Comparison of ENCODE assay signal across 8 cellular contexts in genomic region chr12:68686595-68687521, GRCh38. TPM values are rescaled to one million over a fixed set of nuclear protein-coding genes. Genes with fewer than 3 reads are reported as not detected.
A peak's percentile ranks its signal among the peaks of the same experiment; 100 is the strongest.
DNase-seq lines count a peak whose midpoint lies in the region; ATAC-seq and TF ChIP-seq lines count a peak whose summit lies in the region.

Gene NUP107 (plus strand): TSS chr12:68686978. CDS start chr12:68687066, 88 bp downstream.

- TF ChIP-seq POLR2A in GM18505 (IDR thresholded peaks at IDR 0.05; ENCODE audit: borderline replicate concordance, extremely low read depth, insufficient read depth, insufficient read length), result peak; percentile 92

- no peaks in the 10 kb centered on the region for H3K9me3 ChIP-seq in aorta (ENCODE audit: control insufficient read depth, low read length)

- peak; percentile 44 for TF ChIP-seq CTCF in astrocyte of the cerebellum (IDR thresholded peaks at IDR 0.05; ENCODE audit: low read depth, low read length, missing control alignments)

- H3K36me3 ChIP-seq in rectal smooth muscle tissue (ENCODE audit: control insufficient read depth, insufficient read depth, low read length) (peaks cover 4% of the 10 kb centered on the region), aorta (ENCODE audit: control insufficient read depth in 1 of 2, insufficient read depth in 2 of 2, low read length in 1 of 2) (no peaks in the 10 kb centered on the region)

- intact Hi-C loops in aorta (cut with DNase I), result loop anchor here (2.0 to 5.0 kb wide), 3 partner anchors 76 to 330 kb away; partner anchors contain the start of gene RAP1B (in 1 of the 2)

- H3K27me3 ChIP-seq in rectal smooth muscle tissue (ENCODE audit: control insufficient read depth, insufficient read depth, low read length) (no peaks in the 10 kb centered on the region), aorta (ENCODE audit: control insufficient read depth in 1 of 2, insufficient read depth in 2 of 2, low read length in 1 of 2) (no peaks in the 10 kb centered on the region)

- DNase-seq in NCI-H2029 (lab: John Stamatoyannopoulos, UW) (peak; percentile 99), T-helper 22 cell (ENCODE audit: low read depth) (peak; percentile 96), astrocyte of the cerebellum (ENCODE audit: low read depth) (peak; percentile 99), hepatic stellate cell (ENCODE audit: low spot score) (peak; percentile 97), aorta (peak; percentile 99 to 100)

- peak; percentile 97 for ATAC-seq in GM18505 (IDR thresholded peaks at IDR 0.05; ENCODE audit: unreplicated experiment)
- peak; percentile 93 for ATAC-seq in HG02973 (IDR thresholded peaks at IDR 0.05; ENCODE audit: unreplicated experiment)
- peak; percentile 98 for ATAC-seq in aorta (ENCODE audit: low FRiP score)

- H3K4me3 ChIP-seq in astrocyte of the cerebellum (ENCODE audit: low read depth, low read length) (peak within 1 kb of the TSS; percentile 98), rectal smooth muscle tissue (ENCODE audit: low read length) (peak within 1 kb of the TSS; percentile 99), aorta (ENCODE audit: low read length in 2 of 2) (peak within 1 kb of the TSS; percentile 41 to 60)

- H3K9ac ChIP-seq in rectal smooth muscle tissue (ENCODE audit: low read length), result peak within 1 kb of the TSS; percentile 58

- H3K27ac ChIP-seq in rectal smooth muscle tissue (ENCODE audit: low read depth, low read length), result peak within 1 kb of the TSS; percentile 85
- H3K27ac ChIP-seq in aorta (ENCODE audit: low read depth in 1 of 2, low read length in 2 of 2), result peak within 1 kb of the TSS; percentile 1 to 52

- in situ Hi-C loops in astrocyte of the cerebellum (cut with HindIII; ENCODE audit: low sequenced_read_pairs), result no loop called here

- WGBS in aorta, 2 donors, result 0% methylated on average over 44 of the region's 44 CpGs

- H3K4me1 ChIP-seq in rectal smooth muscle tissue (ENCODE audit: control insufficient read depth, insufficient read depth, low read length) (peaks cover 6% of the 10 kb centered on the region), aorta (ENCODE audit: control insufficient read depth in 1 of 2, insufficient read depth in 2 of 2, low read length in 2 of 2) (no peaks in the 10 kb centered on the region)

RNA-seq across cellular contexts. Expression of gene NUP107, which starts in this region (rescaled TPM):
- total RNA-seq in aorta, result 10 to 100 TPM; 36.0 to 53.4 TPM
- 10 to 100 TPM in 1 of 2 donors, 1 to 10 TPM in 1; 5.3 to 19.5 TPM for polyA plus RNA-seq in aorta

Comparison
In these comparisons a context has a peak if more than half of its experiments do, and no peak if none do; other contexts are left out.
1. Peak in every context shown above with its lines: DNase-seq, ATAC-seq, H3K4me3 ChIP-seq and H3K27ac ChIP-seq.